23 cellular contexts compared by ENCODE assay signal in genomic region chr13:63614874-63615612, GRCh38.
"Had no signal": no experiment of that assay in that cellular context is flagged by ENCODE, and none has a peak within 500 bp of the region (broad histone marks: within the 10 kb centered on the region; RNA-seq: fewer than 3 reads in every experiment).

No MANE protein-coding gene starts in this region.

- DNase-seq: activated CD4-positive, alpha-beta T cell treated with anti-CD3 and anti-CD28 coated beads, Interleukin-2, amount 10 ng/mL, durations not matched to agents 24 days and 14 days; activated CD4-positive, alpha-beta T cell treated with anti-CD3 and anti-CD28 coated beads, Interleukin-2, amount 50 U/mL, for 4 hours; activated CD8-positive, alpha-beta T cell treated with anti-CD3 and anti-CD28 coated beads for 36 hours; activated gamma-delta T cell; activated naive CD4-positive, alpha-beta T cell treated with Interleukin-2 at 50 U/mL for 16 hours; activated naive CD8-positive, alpha-beta T cell treated with anti-CD3 and anti-CD28 coated beads, Interleukin-2, amount 10 ng/mL, durations not matched to agents 7 days and 5 days; activated T-cell treated with anti-CD3 and anti-CD28 coated beads, Interleukin-2, amount 50 U/mL, for 24 hours; body of pancreas; NCI-H1048; NCI-H1105 treated with DMSO at 0.1 percent for 48 hours; NCI-H1436; NCI-H1694; NCI-H1930; NCI-H2081 treated with DMSO at 0.1 percent for 48 hours; NCI-H345; NCI-H524 treated with DMSO at 0.1 percent for 48 hours; SHP77; SJCRH30 had no signal

- ATAC-seq: activated CD8-positive, alpha-beta T cell treated with anti-CD3 and anti-CD28 coated beads for 36 hours; body of pancreas; Panc1 had no signal

- H3K27ac ChIP-seq: body of pancreas, breast epithelium, SJCRH30, SK-N-MC had no signal

- H3K4me3 ChIP-seq: body of pancreas, breast epithelium, SJCRH30, SK-N-MC had no signal

- H3K27me3 ChIP-seq: body of pancreas, breast epithelium, SJCRH30 had no signal

- H3K9me3 ChIP-seq: body of pancreas, breast epithelium, SJCRH30 had no signal

- H3K36me3 ChIP-seq: breast epithelium, SJCRH30 had no signal

- FAIRE-seq: astrocyte, TTC549 had no signal

- H3K4me1 ChIP-seq: body of pancreas, breast epithelium, SJCRH30 had no signal
